Comparison of ENCODE assay signal across 25 cellular contexts in genomic region chr3:78349571-78349970, GRCh38.
"Had no signal": no experiment of that assay in that cellular context is flagged by ENCODE, and none has a peak within 500 bp of the region (broad histone marks: within the 10 kb centered on the region; RNA-seq: fewer than 3 reads in every experiment).

No MANE protein-coding gene starts in this region.

- H3K27me3 ChIP-seq: neutrophil, pancreas, suprapubic skin, thyroid gland had no signal

- H3K27ac Mint-ChIP-seq: endodermal cell; memory B cell; natural killer cell; stimulated activated naive CD8-positive, alpha-beta T cell treated with anti-CD3 and anti-CD28 coated beads, Interleukin-15, amount 100 ng/mL, for 72 hours had no signal

- H3K9me3 ChIP-seq: neutrophil, pancreas, suprapubic skin, thyroid gland had no signal

- H3K4me3 ChIP-seq: dorsolateral prefrontal cortex, lung, pancreas, smooth muscle cell, suprapubic skin, thyroid gland had no signal

- H3K4me1 Mint-ChIP-seq: memory B cell; natural killer cell; stimulated activated naive CD8-positive, alpha-beta T cell treated with anti-CD3 and anti-CD28 coated beads, Interleukin-15, amount 100 ng/mL, for 72 hours had no signal

- H3K4me1 ChIP-seq: pancreas, suprapubic skin had no signal

- H3K36me3 Mint-ChIP-seq: memory B cell, natural killer cell had no signal

- ATAC-seq: esophagus mucosa; left lobe of liver; natural killer cell; pancreas; sciatic nerve; stimulated activated naive CD8-positive, alpha-beta T cell treated with anti-CD3 and anti-CD28 coated beads, Interleukin-15, amount 100 ng/mL, for 72 hours had no signal

- FAIRE-seq: kidney, pancreas had no signal

- H3K4me3 Mint-ChIP-seq: endodermal cell; memory B cell; natural killer cell; neural crest cell; stimulated activated naive CD8-positive, alpha-beta T cell treated with anti-CD3 and anti-CD28 coated beads, Interleukin-15, amount 100 ng/mL, for 72 hours had no signal

- H3K36me3 ChIP-seq: neutrophil, pancreas, suprapubic skin, thyroid gland had no signal

- H3K27ac ChIP-seq: dorsolateral prefrontal cortex, epithelial cell of prostate, neutrophil, pancreas, suprapubic skin, thyroid gland had no signal

- H3K9me3 Mint-ChIP-seq: stimulated activated naive CD8-positive, alpha-beta T cell treated with anti-CD3 and anti-CD28 coated beads, Interleukin-15, amount 100 ng/mL, for 72 hours had no signal

- H3K4me2 ChIP-seq: smooth muscle cell had no signal

- H3K27me3 Mint-ChIP-seq: memory B cell; stimulated activated naive CD8-positive, alpha-beta T cell treated with anti-CD3 and anti-CD28 coated beads, Interleukin-15, amount 100 ng/mL, for 72 hours had no signal

- DNase-seq: dorsolateral prefrontal cortex; effector CD4-positive, alpha-beta T cell; endodermal cell; foreskin melanocyte; kidney; natural killer cell; pancreas; stimulated activated CD4-positive, alpha-beta T cell treated with anti-CD3 and anti-CD28 coated beads, Interleukin-12 subunit alpha, Interleukin-12 subunit beta, amount 100 ng/mL, for 4 hours; stimulated activated CD4-positive, alpha-beta T cell treated with anti-CD3 and anti-CD28 coated beads, Interleukin-1b, Interleukin-23, amount 100 ng/mL, for 48 hours; stimulated activated CD4-positive, alpha-beta T cell treated with anti-CD3 and anti-CD28 coated beads, Interleukin-4, amount 100 ng/mL, for 1 hour; stimulated activated CD8-positive, alpha-beta memory T cell treated with anti-CD3 and anti-CD28 coated beads, Interleukin-4, amount 100 ng/mL, for 48 hours; stimulated activated naive CD4-positive, alpha-beta T cell; stimulated activated naive CD8-positive, alpha-beta T cell treated with anti-CD3 and anti-CD28 coated beads, Interleukin-15, amount 100 ng/mL, for 72 hours; thyroid gland; trophoblast cell had no signal
